ENCODE assay signal across 29 cellular contexts in the genomic region with DNA sequence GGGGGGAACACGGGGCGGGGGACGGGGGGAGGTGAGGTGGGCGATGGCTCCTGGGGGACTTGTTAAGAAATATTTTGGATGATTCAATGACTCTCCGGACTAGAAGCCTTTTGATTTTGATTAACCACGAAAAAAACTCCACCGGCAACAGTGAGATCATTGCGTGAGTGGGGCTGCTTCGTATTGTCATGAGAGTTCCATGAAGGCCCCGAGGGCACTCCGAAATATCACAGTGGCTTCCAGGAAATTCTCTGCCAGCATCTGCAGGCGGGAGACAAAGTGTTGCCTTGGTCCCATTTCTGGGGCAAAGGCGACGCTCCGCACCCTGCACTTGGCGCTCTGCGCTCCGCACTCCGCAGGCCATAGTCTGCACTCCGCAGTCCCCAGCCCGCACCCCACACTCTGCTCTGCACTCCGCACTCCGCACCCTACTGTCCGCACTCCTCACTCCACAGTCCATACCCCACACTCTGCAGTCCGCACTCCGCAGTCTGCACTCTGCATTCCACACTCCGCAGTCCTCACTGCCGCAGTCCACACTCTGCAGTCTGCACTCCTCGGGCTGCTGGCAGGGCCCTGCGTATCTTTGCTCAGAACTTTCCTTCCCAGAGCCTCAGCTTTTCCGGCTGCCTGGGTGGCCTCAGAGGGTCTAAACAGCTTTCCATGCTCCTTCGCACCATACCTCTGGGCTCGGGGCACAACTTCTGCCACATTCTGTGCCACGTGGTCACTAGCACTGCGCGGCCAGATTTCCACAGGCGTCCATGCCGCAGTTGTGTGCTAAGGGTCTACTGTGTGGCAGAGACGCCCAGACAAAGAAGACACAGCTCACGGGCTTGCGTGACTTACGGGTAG.
DNase-seq lines count a peak whose midpoint lies in the region; ATAC-seq, FAIRE-seq and TF ChIP-seq lines count a peak whose summit lies in the region.
"Had no signal": no experiment of that assay in that cellular context is flagged by ENCODE, and none has a peak within 500 bp of the region (broad histone marks: within the 10 kb centered on the region; RNA-seq: fewer than 3 reads in every experiment).

No MANE protein-coding gene starts in this region.

- no peak for DNase-seq in A549 (ENCODE audit: low read depth in 1 of 2, low spot score in 1 of 2)
- no peak for DNase-seq in H9
- peak; percentile 43 for DNase-seq in ecto neural progenitor cell (ENCODE audit: low spot score)
- no peak for DNase-seq in neural progenitor cell (ENCODE audit: low spot score)
- no peak for DNase-seq in NCI-H1417 (lab: John Stamatoyannopoulos, UW)
- no peak for DNase-seq in NCI-H526 treated with DMSO at 0.1 percent for 48 hours (lab: John Stamatoyannopoulos, UW)
- no peak for DNase-seq in superior temporal gyrus (ENCODE audit: extremely low spot score)
- DNase-seq: activated B cell treated with CpG ODN at 0.5 μM for 24 hours; activated CD4-positive, alpha-beta T cell treated with anti-CD3 and anti-CD28 coated beads, Interleukin-2, amount 50 U/mL, for 48 hours; activated gamma-delta T cell; activated naive CD8-positive, alpha-beta T cell treated with anti-CD3 and anti-CD28 coated beads, Interleukin-2, amount 50 U/mL, for 24 hours; endodermal cell; esophagus squamous epithelium; NCI-H1436; NCI-H82; OCI-M1; psoas muscle; SHP77; small intestine; substantia nigra; T-helper 9 cell had no signal

- no peak for FAIRE-seq in A549 (lab: Jason Lieb, UNC)
- FAIRE-seq: GM12878, keratinocyte, small intestine had no signal

- H3T11ph ChIP-seq in H9 (ENCODE audit: low read length): no peak overlapping the region

- H3K27me3 ChIP-seq in H9 (ENCODE audit: insufficient read depth, low read length): no peaks in the 10 kb centered on the region
- H3K27me3 ChIP-seq in neural progenitor cell: no peaks in the 10 kb centered on the region

- no peak overlapping the region for H3K9ac ChIP-seq in H9 (ENCODE audit: extremely low read depth, insufficient read length, low read length)
- H3K9ac ChIP-seq in neural progenitor cell: no peak overlapping the region

- H3K27ac ChIP-seq in A549 (peak overlapping the region; percentile 66 to 85), H9 (ENCODE audit: insufficient read length, low read depth, low read length) (no peak overlapping the region), neural progenitor cell (no peak overlapping the region)
- H3K27ac ChIP-seq: esophagus squamous epithelium, gastroesophageal sphincter, psoas muscle had no signal

- TF ChIP-seq CTCF in A549 (IDR thresholded peaks at IDR 0.05) (no peak), H9 (conservative IDR thresholded peaks at IDR 0.05) (no peak), neural progenitor cell (IDR thresholded peaks at IDR 0.05) (no peak)

- peak overlapping the region; percentile 28; the same call in 1 of the 2 replicates for H3K14ac ChIP-seq in H9 (ENCODE audit: insufficient read depth, low read length)

- no peak for ATAC-seq in A549
- no peak for ATAC-seq in HG03097 (IDR thresholded peaks at IDR 0.05; ENCODE audit: low FRiP score, unreplicated experiment)
- ATAC-seq: activated naive CD8-positive, alpha-beta T cell treated with anti-CD3 and anti-CD28 coated beads, Interleukin-2, amount 50 U/mL, for 24 hours; gastroesophageal sphincter; GM12878 had no signal

- no peaks in the 10 kb centered on the region for H3K79me2 ChIP-seq in H9 (ENCODE audit: insufficient read depth, low read length)
- no peaks in the 10 kb centered on the region for H3K79me2 ChIP-seq in neural progenitor cell (ENCODE audit: low read depth)

- no peaks in the 10 kb centered on the region for H3K23me2 ChIP-seq in H9 (ENCODE audit: insufficient read length, low read depth, low read length, poor library complexity, severe bottlenecking)

- H2BK12ac ChIP-seq in H9 (ENCODE audit: insufficient read length, low read depth, low read length): no peak overlapping the region

- peaks cover 7 to 13% of the 10 kb centered on the region in 2 experiments for H3K4me1 Mint-ChIP-seq in H9
- peaks cover 11% of the 10 kb centered on the region for H3K4me1 Mint-ChIP-seq in neural progenitor cell
- H3K4me1 Mint-ChIP-seq: endodermal cell had no signal

- H3K27ac Mint-ChIP-seq in H9: peak overlapping the region in 2 of 3 experiments; percentile 18 to 49; a peak in 4 of 7 replicates
- peak overlapping the region; percentile 5 for H3K27ac Mint-ChIP-seq in neural progenitor cell
- H3K27ac Mint-ChIP-seq: activated B cell treated with CpG ODN at 0.5 μM for 24 hours; activated naive CD8-positive, alpha-beta T cell treated with anti-CD3 and anti-CD28 coated beads, Interleukin-2, amount 50 U/mL, for 24 hours; endodermal cell had no signal

- no peak overlapping the region for H4K5ac ChIP-seq in H9 (ENCODE audit: insufficient read length, low read depth, low read length)

- no peak for TF ChIP-seq RAD21 in A549 (conservative IDR thresholded peaks at IDR 0.05 in 1 of 2, IDR thresholded peaks at IDR 0.05 in 1 of 2)

- H3K56ac ChIP-seq in H9 (ENCODE audit: insufficient read length, low read depth, low read length): no peak overlapping the region

- no peak overlapping the region for H3K4ac ChIP-seq in H9 (ENCODE audit: low read depth, low read length)

- H3K36me3 ChIP-seq in neural progenitor cell: no peaks in the 10 kb centered on the region
- H3K36me3 ChIP-seq: esophagus squamous epithelium, gastroesophageal sphincter, HAP-1 had no signal

- no peaks in the 10 kb centered on the region for H3K9me3 Mint-ChIP-seq in H9
- peaks cover 4% of the 10 kb centered on the region for H3K9me3 Mint-ChIP-seq in neural progenitor cell
- H3K9me3 Mint-ChIP-seq: activated B cell treated with CpG ODN at 0.5 μM for 24 hours; activated naive CD8-positive, alpha-beta T cell treated with anti-CD3 and anti-CD28 coated beads, Interleukin-2, amount 50 U/mL, for 24 hours; endodermal cell had no signal

- H2BK15ac ChIP-seq in H9 (ENCODE audit: low read depth, low read length): no peak overlapping the region

- H2AFZ ChIP-seq in H9 (ENCODE audit: low read length) (no peak overlapping the region), neural progenitor cell (replicated peaks) (no peak overlapping the region)

- H3K79me1 ChIP-seq in H9 (ENCODE audit: insufficient read depth, low read depth, low read length, poor library complexity, severe bottlenecking): no peaks in the 10 kb centered on the region

- H3F3A ChIP-seq in neural progenitor cell (ENCODE audit: low read depth): no peaks in the 10 kb centered on the region

- no peak for TF ChIP-seq POLR2A in A549 (IDR thresholded peaks at IDR 0.05; ENCODE audit: low read length)

- H3K23ac ChIP-seq in H9 (ENCODE audit: insufficient read length, low read depth, low read length): no peak overlapping the region

- H3K27me3 Mint-ChIP-seq in H9 (ENCODE audit: low read depth) (peaks cover 10% of the 10 kb centered on the region), neural progenitor cell (ENCODE audit: insufficient read depth, low read depth) (peaks cover 3% of the 10 kb centered on the region)
- H3K27me3 Mint-ChIP-seq: brain had no signal

- no peak overlapping the region for H4K91ac ChIP-seq in H9 (ENCODE audit: insufficient read length, low read depth, low read length)

- H2BK120ac ChIP-seq in H9 (ENCODE audit: low read depth, low read length, poor library complexity, severe bottlenecking): no peak overlapping the region

- H3K36me3 Mint-ChIP-seq in H9 (ENCODE audit: insufficient read depth in 1 of 3, low read depth in 3 of 3) (no peaks in the 10 kb centered on the region; a peak in 1 of 7 replicates), neural progenitor cell (no peaks in the 10 kb centered on the region)
- H3K36me3 Mint-ChIP-seq: brain had no signal

- POLR2A ChIA-PET in A549 (lab: Yijun Ruan, JAX): no interaction called here

- H3K4me3 ChIP-seq in A549 (no peak overlapping the region), neural progenitor cell (no peak overlapping the region)
- H3K4me3 ChIP-seq: esophagus squamous epithelium, gastroesophageal sphincter, GM12878, HAP-1, lung, psoas muscle had no signal

- H2BK20ac ChIP-seq in H9 (ENCODE audit: low read depth, low read length, poor library complexity, severe bottlenecking): no peak overlapping the region

- H3K9me3 ChIP-seq in A549 (no peaks in the 10 kb centered on the region), H9 (ENCODE audit: control insufficient read depth, low read depth, low read length) (no peaks in the 10 kb centered on the region), neural progenitor cell (ENCODE audit: low read depth) (no peaks in the 10 kb centered on the region)
- H3K9me3 ChIP-seq: Caco-2, esophagus squamous epithelium, gastroesophageal sphincter, HAP-1, psoas muscle had no signal

- no peak for TF ChIP-seq EP300 in A549 (IDR thresholded peaks at IDR 0.05)

- WGBS in A549 (ENCODE audit: missing lambda C conversion rate): 94% methylated on average over 42 of the region's 42 CpGs
- WGBS in H9 (ENCODE audit: extremely low coverage, insufficient read length, low lambda C conversion rate): no CpG with 5 or more reads among the region's 42 CpGs

- H3K18ac ChIP-seq in H9 (ENCODE audit: insufficient read length, low read depth, low read length): no peak overlapping the region

- H3K4me1 ChIP-seq in A549 (peaks cover 31% of the 10 kb centered on the region), H9 (ENCODE audit: insufficient read depth, low read length) (no peaks in the 10 kb centered on the region), neural progenitor cell (peaks cover 2% of the 10 kb centered on the region)
- H3K4me1 ChIP-seq: Caco-2, HAP-1 had no signal

- H4K20me1 ChIP-seq in H9 (ENCODE audit: control insufficient read depth, insufficient read depth, insufficient read length) (no peaks in the 10 kb centered on the region), neural progenitor cell (ENCODE audit: low read depth) (no peaks in the 10 kb centered on the region)

- no peak overlapping the region for H2BK5ac ChIP-seq in H9 (ENCODE audit: insufficient read length, low read length)

- H4K8ac ChIP-seq in H9 (replicated peaks; ENCODE audit: insufficient read length, low read depth, low read length): no peak overlapping the region

- H3K4me3 Mint-ChIP-seq in H9: no peak overlapping the region
- peak overlapping the region; percentile 14 for H3K4me3 Mint-ChIP-seq in neural progenitor cell
- H3K4me3 Mint-ChIP-seq: activated B cell treated with CpG ODN at 0.5 μM for 24 hours; activated naive CD8-positive, alpha-beta T cell treated with anti-CD3 and anti-CD28 coated beads, Interleukin-2, amount 50 U/mL, for 24 hours; endodermal cell had no signal

- peak overlapping the region; percentile 62 for H3K4me2 ChIP-seq in A549
- no peak overlapping the region for H3K4me2 ChIP-seq in H9 (ENCODE audit: insufficient read depth, insufficient read length, low read length)
- no peak overlapping the region for H3K4me2 ChIP-seq in neural progenitor cell

- CTCF ChIA-PET in A549 (lab: Yijun Ruan, JAX): no interaction called here

- no peak overlapping the region for H2AK5ac ChIP-seq in H9 (ENCODE audit: insufficient read length, low read length)

TF ChIP-seq in A549, 52 proteins besides CTCF, POLR2A, EP300 and RAD21 (continues in another document):
- TF ChIP-seq MAZ (IDR thresholded peaks at IDR 0.05; ENCODE audit: borderline replicate concordance, low read depth, low read length) (no peak), JUN (IDR thresholded peaks at IDR 0.05) (peak in 1 of 2 experiments; percentile 11; a peak in 1 of 5 replicates), SREBF2 (IDR thresholded peaks at IDR 0.05) (no peak)

Comparison
In these comparisons a context has a peak if more than half of its experiments do, and no peak if none do; other contexts are left out.
1. H3K27ac ChIP-seq: peak in A549 (2 of 2); none in H9 (single experiment) and neural progenitor cell (single experiment).